ENCODE assay signal across 19 cellular contexts in genomic region chr9:133239533-133240090, GRCh38. TPM values are rescaled to one million over a fixed set of nuclear protein-coding genes. Genes with fewer than 3 reads are reported as not detected.
DNase-seq lines count a peak whose midpoint lies in the region; ATAC-seq and TF ChIP-seq lines count a peak whose summit lies in the region.
"Had no signal": no experiment of that assay in that cellular context is flagged by ENCODE, and none has a peak within 500 bp of the region (broad histone marks: within the 10 kb centered on the region; RNA-seq: fewer than 3 reads in every experiment).

No MANE protein-coding gene starts in this region.

- no peaks in the 10 kb centered on the region for H3K36me3 Mint-ChIP-seq in activated CD4-positive, alpha-beta T cell treated with anti-CD3 and anti-CD28 coated beads, Interleukin-2, amount 10 ng/mL, durations not matched to agents 24 days and 14 days (ENCODE audit: low read depth)

- no peak for TF ChIP-seq POLR2A in adrenal gland (IDR thresholded peaks at IDR 0.05)
- TF ChIP-seq POLR2A in thyroid gland (IDR thresholded peaks at IDR 0.05) = no peak

- H3K4me3 ChIP-seq in adrenal gland = peak overlapping the region in 1 of 4 donors; percentile 47
- no peak overlapping the region for H3K4me3 ChIP-seq in mucosa of descending colon
- H3K4me3 ChIP-seq in thyroid gland (replicated peaks in 1 of 3) = no peak overlapping the region

- H3K27ac ChIP-seq in adrenal gland (peak overlapping the region in 3 of 5 donors; percentile 49 to 85 (median 82)), thyroid gland (peak overlapping the region; percentile 79 to 89 (median 89))
- H3K27ac ChIP-seq: tibial artery had no signal

- no peaks in the 10 kb centered on the region for H3K27me3 ChIP-seq in adrenal gland
- H3K27me3 ChIP-seq in thyroid gland = no peaks in the 10 kb centered on the region

- intact Hi-C loops in activated CD4-positive, alpha-beta T cell treated with anti-CD3 and anti-CD28 coated beads, Interleukin-2, amount 10 ng/mL, durations not matched to agents 24 days and 14 days (cut with micrococcal nuclease) = no loop called here
- intact Hi-C loops in adrenal gland (cut with DNase I) = loop anchor here in 1 of 2 donors (5.0 kb wide), 2 partner anchors 38 to 93 kb away; partner anchors contain the start of gene ABO
- intact Hi-C loops in mucosa of descending colon (cut with DNase I, micrococcal nuclease) = no loop called here
- intact Hi-C loops in thyroid gland (cut with DNase I) = loop anchor here (5.0 kb wide), 1 partner anchor 38 kb away; the partner anchor contains the start of gene ABO

- H3K36me3 ChIP-seq in adrenal gland (replicated peaks in 1 of 2) (no peaks in the 10 kb centered on the region), mucosa of descending colon (ENCODE audit: low read depth) (no peaks in the 10 kb centered on the region), thyroid gland (no peaks in the 10 kb centered on the region)
- H3K36me3 ChIP-seq: gastrocnemius medialis, tibial artery had no signal

- H3K27ac Mint-ChIP-seq in activated CD4-positive, alpha-beta T cell treated with anti-CD3 and anti-CD28 coated beads, Interleukin-2, amount 10 ng/mL, durations not matched to agents 24 days and 14 days = no peak overlapping the region
- H3K27ac Mint-ChIP-seq: activated B cell treated with CpG ODN at 0.5 μM for 24 hours; T-helper 1 cell treated with Interleukin-12 subunit alpha and Interleukin-12 subunit beta and Interleukin-4 antibody, amounts not matched to agents 30 μg/mL and 1 μg/mL, for 36 hours had no signal

- no peaks in the 10 kb centered on the region for H3K9me3 Mint-ChIP-seq in activated CD4-positive, alpha-beta T cell treated with anti-CD3 and anti-CD28 coated beads, Interleukin-2, amount 10 ng/mL, durations not matched to agents 24 days and 14 days
- H3K9me3 Mint-ChIP-seq: activated B cell treated with CpG ODN at 0.5 μM for 24 hours; T-helper 1 cell treated with Interleukin-12 subunit alpha and Interleukin-12 subunit beta and Interleukin-4 antibody, amounts not matched to agents 30 μg/mL and 1 μg/mL, for 36 hours had no signal

- ATAC-seq in mucosa of descending colon (peak; percentile 22), HG02610 (IDR thresholded peaks at IDR 0.05; ENCODE audit: unreplicated experiment) (no peak)

- peak overlapping the region; percentile 47 for H3K4me3 Mint-ChIP-seq in activated CD4-positive, alpha-beta T cell treated with anti-CD3 and anti-CD28 coated beads, Interleukin-2, amount 10 ng/mL, durations not matched to agents 24 days and 14 days

- TF ChIP-seq CTCF in adrenal gland (IDR thresholded peaks at IDR 0.05) (no peak), mucosa of descending colon (IDR thresholded peaks at IDR 0.05) (no peak), thyroid gland (IDR thresholded peaks at IDR 0.05) (no peak), GM10266 (IDR thresholded peaks at IDR 0.05; ENCODE audit: control insufficient read depth, insufficient read depth, low read depth, missing control alignments) (no peak)

- H3K4me1 Mint-ChIP-seq in activated CD4-positive, alpha-beta T cell treated with anti-CD3 and anti-CD28 coated beads, Interleukin-2, amount 10 ng/mL, durations not matched to agents 24 days and 14 days = peaks cover 7% of the 10 kb centered on the region

- no peak for DNase-seq in activated CD4-positive, alpha-beta T cell treated with anti-CD3 and anti-CD28 coated beads, Interleukin-2, amount 10 ng/mL, durations not matched to agents 24 days and 14 days
- no peak for DNase-seq in activated CD4-positive, alpha-beta T cell treated with anti-CD3 and anti-CD28 coated beads, Interleukin-2, amount 50 U/mL, for 1 hour
- DNase-seq in adrenal gland (peak in 1 of 7 donors; percentile 42), mucosa of descending colon (no peak), thyroid gland (no peak), GM10266 (ENCODE audit: extremely low spot score) (no peak), NCI-H226 (no peak)
- DNase-seq: activated gamma-delta T cell, DMS79, gastrocnemius medialis, NCI-H1092 treated with DMSO at 0.1 percent for 48 hours, NCI-H2171 treated with DMSO at 0.1 percent for 48 hours had no signal

- peaks cover 0 to 7% of the 10 kb centered on the region in 2 donors for H3K4me1 ChIP-seq in adrenal gland (replicated peaks in 1 of 2)
- peaks cover 19% of the 10 kb centered on the region for H3K4me1 ChIP-seq in mucosa of descending colon (ENCODE audit: low read depth)
- H3K4me1 ChIP-seq in thyroid gland = peaks cover 25 to 53% of the 10 kb centered on the region in 2 donors

- H3K27me3 Mint-ChIP-seq in activated CD4-positive, alpha-beta T cell treated with anti-CD3 and anti-CD28 coated beads, Interleukin-2, amount 10 ng/mL, durations not matched to agents 24 days and 14 days = peaks cover 15% of the 10 kb centered on the region

- H3K9me3 ChIP-seq in adrenal gland (replicated peaks in 1 of 3) (no peaks in the 10 kb centered on the region), mucosa of descending colon (no peaks in the 10 kb centered on the region), thyroid gland (no peaks in the 10 kb centered on the region)
- H3K9me3 ChIP-seq: gastrocnemius medialis, tibial artery had no signal

- 84 to 89% (median 87%) methylated on average over 16 to 18 of the region's 18 CpGs for WGBS in adrenal gland, 4 donors
- WGBS in thyroid gland, 2 donors = 90 to 94% methylated on average over 14 to 18 of the region's 18 CpGs

RNA-seq across cellular contexts. Expression of gene OBP2B, which starts 30.6 kb away (rescaled TPM):
- total RNA-seq in activated CD4-positive, alpha-beta T cell treated with anti-CD3 and anti-CD28 coated beads, Interleukin-2, amount 10 ng/mL, durations not matched to agents 24 days and 14 days = not detected in 2 replicates
- total RNA-seq in adrenal gland (under 1 TPM in 1 of 8 donors, not detected in 7; 0.32 TPM), mucosa of descending colon (not detected), thyroid gland (not detected)
- not detected for polyA plus RNA-seq in adrenal gland
- total RNA-seq: activated B cell treated with CpG ODN at 0.5 μM for 24 hours; activated CD8-positive, alpha-beta memory T cell treated with anti-CD3 and anti-CD28 coated beads for 36 hours; aorta; gastrocnemius medialis; sciatic nerve had no signal
- polyA plus RNA-seq: aorta had no signal

RNA-seq across cellular contexts. Expression of gene ABO, which starts 35.4 kb away (rescaled TPM):
- total RNA-seq in activated CD4-positive, alpha-beta T cell treated with anti-CD3 and anti-CD28 coated beads, Interleukin-2, amount 10 ng/mL, durations not matched to agents 24 days and 14 days = 0.36 and 0.58 TPM in 2 replicates
- total RNA-seq in adrenal gland (10 to 100 TPM in 7 of 8 donors, 1 to 10 TPM in 1; 2.9 to 43.1 (median 20.1) TPM), mucosa of descending colon (100 to 1,000 TPM in 2 of 3 donors, 10 to 100 TPM in 1; 25.6 to 114 (median 102) TPM), thyroid gland (10 to 100 TPM; 15.7 to 32.6 (median 24.9) TPM)
- 10 to 100 TPM in 2 of 3 donors, 1 to 10 TPM in 1; 9.9 to 20.8 (median 18.5) TPM for polyA plus RNA-seq in adrenal gland
- total RNA-seq: activated B cell treated with CpG ODN at 0.5 μM for 24 hours; activated CD8-positive, alpha-beta memory T cell treated with anti-CD3 and anti-CD28 coated beads for 36 hours had no signal
